ENCODE assay signal across 9 cellular contexts in the genomic region with DNA sequence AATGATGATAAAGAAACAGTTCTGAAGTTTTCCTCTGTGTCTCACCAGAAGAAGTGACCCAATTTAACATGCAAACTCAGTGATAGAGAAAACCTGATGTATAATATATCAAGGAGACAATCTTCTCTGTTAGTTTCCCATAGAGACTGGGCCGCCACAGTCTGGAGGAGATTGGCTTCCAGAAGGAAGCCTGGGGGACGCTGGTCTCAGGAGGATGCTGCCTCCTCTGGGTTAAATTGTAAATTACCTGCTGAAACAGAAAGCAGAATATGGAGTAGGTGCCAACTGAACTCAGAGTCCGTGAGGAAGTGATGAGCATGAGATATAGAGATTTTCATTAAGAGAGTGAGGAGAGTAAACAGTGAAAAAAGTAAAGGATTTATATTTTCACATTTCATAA. TPM values are rescaled to one million over a fixed set of nuclear protein-coding genes. Genes with fewer than 3 reads are reported as not detected.
DNase-seq lines count a peak whose midpoint lies in the region; ATAC-seq and TF ChIP-seq lines count a peak whose summit lies in the region.
"Had no signal": no experiment of that assay in that cellular context is flagged by ENCODE, and none has a peak within 500 bp of the region (broad histone marks: within the 10 kb centered on the region; RNA-seq: fewer than 3 reads in every experiment).

No MANE protein-coding gene starts in this region.

- H3K36me3 ChIP-seq in Loucy (ENCODE audit: insufficient read depth, low read length) (no peaks in the 10 kb centered on the region), spleen (no peaks in the 10 kb centered on the region)

- H3K27me3 ChIP-seq in Loucy (ENCODE audit: insufficient read depth, low read length, poor library complexity, severe bottlenecking) (no peaks in the 10 kb centered on the region), spleen (replicated peaks in 1 of 7) (peaks cover 0 to 6% (median 0%) of the 10 kb centered on the region in 7 donors)

- whole genome bisulfite sequencing in spleen, 5 donors = 15 to 25% (median 20%) methylated on average over 3 of the region's 3 CpGs

- H3K9ac ChIP-seq in Loucy (ENCODE audit: low read depth, low read length, poor library complexity, severe bottlenecking) = no peak overlapping the region

- H3F3A ChIP-seq in Loucy (ENCODE audit: low read depth) = no peaks in the 10 kb centered on the region

- H3K4me2 ChIP-seq in Loucy (ENCODE audit: low read depth, low read length, poor library complexity, severe bottlenecking) = no peak overlapping the region

- TF ChIP-seq CTCF in Loucy (conservative IDR thresholded peaks at IDR 0.05; ENCODE audit: low read length) = peak; percentile 59
- TF ChIP-seq CTCF in spleen (IDR thresholded peaks at IDR 0.05 in 8 of 11, conservative IDR thresholded peaks at IDR 0.05 in 3 of 11) = peak in 7 of 11 experiments; percentile 25 to 56 (median 43)

- H3K4me1 ChIP-seq in Loucy (ENCODE audit: insufficient read depth, low read length, poor library complexity, severe bottlenecking) = no peaks in the 10 kb centered on the region
- no peaks in the 10 kb centered on the region for H3K4me1 ChIP-seq in spleen
- H3K4me1 ChIP-seq: Caco-2 had no signal

- H3K4me1 Mint-ChIP-seq in activated CD4-positive, alpha-beta T cell treated with anti-CD3 and anti-CD28 coated beads, Interleukin-2, amount 10 ng/mL, durations not matched to agents 24 days and 14 days = peaks cover 4% of the 10 kb centered on the region

- peak; percentile 78 for DNase-seq in activated CD4-positive, alpha-beta T cell treated with anti-CD3 and anti-CD28 coated beads, Interleukin-2, amount 10 ng/mL, durations not matched to agents 24 days and 14 days
- DNase-seq in activated CD4-positive, alpha-beta T cell treated with anti-CD3 and anti-CD28 coated beads, Interleukin-2, amount 50 U/mL, for 1 hour = no peak
- DNase-seq in H4 (ENCODE audit: low spot score) (peak; percentile 23), spleen (no peak), Kasumi-1 (lab: John Stamatoyannopoulos, UW) (no peak), HPDE6-E6E7 (ENCODE audit: extremely low spot score) (no peak)

- H2AFZ ChIP-seq in Loucy (ENCODE audit: low read length) = no peak overlapping the region

- no peak for TF ChIP-seq POLR2A in spleen (IDR thresholded peaks at IDR 0.05)

- H3K4me3 ChIP-seq in Loucy (ENCODE audit: low read length, poor library complexity, severe bottlenecking) (no peak overlapping the region), spleen (no peak overlapping the region)

- no peaks in the 10 kb centered on the region for H3K36me3 Mint-ChIP-seq in activated CD4-positive, alpha-beta T cell treated with anti-CD3 and anti-CD28 coated beads, Interleukin-2, amount 10 ng/mL, durations not matched to agents 24 days and 14 days (ENCODE audit: low read depth)

- H3K27ac ChIP-seq in spleen = no peak overlapping the region

- no peaks in the 10 kb centered on the region for H3K9me2 ChIP-seq in Loucy (replicated peaks; ENCODE audit: low read depth, low read length)

- no peaks in the 10 kb centered on the region for H3K9me3 Mint-ChIP-seq in activated CD4-positive, alpha-beta T cell treated with anti-CD3 and anti-CD28 coated beads, Interleukin-2, amount 10 ng/mL, durations not matched to agents 24 days and 14 days

- no peaks in the 10 kb centered on the region for H3K79me2 ChIP-seq in Loucy (ENCODE audit: insufficient read depth, low read length)

- no peak overlapping the region for H3K4me3 Mint-ChIP-seq in activated CD4-positive, alpha-beta T cell treated with anti-CD3 and anti-CD28 coated beads, Interleukin-2, amount 10 ng/mL, durations not matched to agents 24 days and 14 days

- H3K9me3 ChIP-seq in Loucy (ENCODE audit: insufficient read depth, low read depth, low read length) (no peaks in the 10 kb centered on the region; the same call in 1 of the 2 replicates), spleen (peaks cover 0 to 14% (median 10%) of the 10 kb centered on the region in 8 donors)
- H3K9me3 ChIP-seq: Caco-2 had no signal

- H4K20me1 ChIP-seq in Loucy (ENCODE audit: insufficient read depth, low read length, poor library complexity, severe bottlenecking) = no peaks in the 10 kb centered on the region

- peaks cover 3% of the 10 kb centered on the region for H3K27me3 Mint-ChIP-seq in activated CD4-positive, alpha-beta T cell treated with anti-CD3 and anti-CD28 coated beads, Interleukin-2, amount 10 ng/mL, durations not matched to agents 24 days and 14 days

- no peak for ATAC-seq in esophagus mucosa

- intact Hi-C loops in activated CD4-positive, alpha-beta T cell treated with anti-CD3 and anti-CD28 coated beads, Interleukin-2, amount 10 ng/mL, durations not matched to agents 24 days and 14 days (cut with micrococcal nuclease) = loop anchor here (1.0 kb wide), 1 partner anchor 283 kb away; no protein-coding TSS in a partner anchor
- intact Hi-C loops in spleen (cut with DNase I; ENCODE audit: low total_unique reads) = no loop called here

- H3K27ac Mint-ChIP-seq in activated CD4-positive, alpha-beta T cell treated with anti-CD3 and anti-CD28 coated beads, Interleukin-2, amount 10 ng/mL, durations not matched to agents 24 days and 14 days = no peak overlapping the region

RNA-seq across cellular contexts. Expression of a gene that starts 15.8 kb away (rescaled TPM):
- total RNA-seq in activated CD4-positive, alpha-beta T cell treated with anti-CD3 and anti-CD28 coated beads, Interleukin-2, amount 10 ng/mL, durations not matched to agents 24 days and 14 days = not detected in 2 replicates
- not detected in 2 replicates for total RNA-seq in H4 (2014; rRNA removed; shearing (Covaris generic))
- total RNA-seq in spleen (not detected), esophagus mucosa (not detected)
- not detected for polyA plus RNA-seq in spleen
- total RNA-seq: Caco-2 had no signal

RNA-seq across cellular contexts. Expression of a gene that starts 31.5 kb away (rescaled TPM):
- total RNA-seq in activated CD4-positive, alpha-beta T cell treated with anti-CD3 and anti-CD28 coated beads, Interleukin-2, amount 10 ng/mL, durations not matched to agents 24 days and 14 days = not detected in 2 replicates
- not detected in 2 replicates for total RNA-seq in H4 (2014; rRNA removed; shearing (Covaris generic))
- total RNA-seq in spleen = not detected
- not detected for polyA plus RNA-seq in spleen
- total RNA-seq in esophagus mucosa = not detected
- total RNA-seq: Caco-2 had no signal

RNA-seq across cellular contexts. Expression of a gene that starts 41.7 kb away (rescaled TPM):
- total RNA-seq in activated CD4-positive, alpha-beta T cell treated with anti-CD3 and anti-CD28 coated beads, Interleukin-2, amount 10 ng/mL, durations not matched to agents 24 days and 14 days = not detected in 2 replicates
- not detected in 2 replicates for total RNA-seq in H4 (2014; rRNA removed; shearing (Covaris generic))
- total RNA-seq in spleen (under 1 TPM in 5 of 7 donors, not detected in 2; 0.19 to 0.68 (median 0.34) TPM), esophagus mucosa (not detected)
- polyA plus RNA-seq in spleen = not detected
- total RNA-seq: Caco-2 had no signal

RNA-seq across cellular contexts. Expression of a gene that starts 51.9 kb away (rescaled TPM):
- total RNA-seq in activated CD4-positive, alpha-beta T cell treated with anti-CD3 and anti-CD28 coated beads, Interleukin-2, amount 10 ng/mL, durations not matched to agents 24 days and 14 days = not detected in 2 replicates
- not detected in 2 replicates for total RNA-seq in H4 (2014; rRNA removed; shearing (Covaris generic))
- total RNA-seq in spleen (1 to 10 TPM in 4 of 7 donors, under 1 TPM in 2, not detected in 1; 0.21 to 3.6 (median 1.3) TPM), esophagus mucosa (not detected)
- polyA plus RNA-seq in spleen = under 1 TPM in 2 of 3 donors, not detected in 1; 0.02 to 0.06 TPM
- total RNA-seq: Caco-2 had no signal

Comparison
In these comparisons a context has a peak if more than half of its experiments do, and no peak if none do; other contexts are left out.
1. DNase-seq: peak in activated CD4-positive, alpha-beta T cell treated with anti-CD3 and anti-CD28 coated beads, Interleukin-2, amount 10 ng/mL, durations not matched to agents 24 days and 14 days (single experiment) and H4 (single experiment); none in activated CD4-positive, alpha-beta T cell treated with anti-CD3 and anti-CD28 coated beads, Interleukin-2, amount 50 U/mL, for 1 hour (single experiment), spleen (single experiment), Kasumi-1 (0 of 2) and HPDE6-E6E7 (single experiment).